In genomic region chr5:149047462-149047861, GRCh38 we compare ENCODE assay signal across 16 cellular contexts.
A peak's percentile ranks its signal among the peaks of the same experiment; 100 is the strongest.
DNase-seq lines count a peak whose midpoint lies in the region; ATAC-seq and TF ChIP-seq lines count a peak whose summit lies in the region.
"Had no signal": no experiment of that assay in that cellular context is flagged by ENCODE, and none has a peak within 500 bp of the region (broad histone marks: within the 10 kb centered on the region; RNA-seq: fewer than 3 reads in every experiment).

No MANE protein-coding gene starts in this region.

- no peak for ATAC-seq in GM19463 (IDR thresholded peaks at IDR 0.05; ENCODE audit: unreplicated experiment)
- ATAC-seq: CD8-positive, alpha-beta T cell; GM12878 had no signal

- DNase-seq in substantia nigra (lab: John Stamatoyannopoulos, UW) (no peak), putamen (ENCODE audit: low spot score) (no peak), GM13977 (ENCODE audit: low spot score) (no peak)
- DNase-seq: Caco-2; CD4-positive, CD25-positive, alpha-beta regulatory T cell; CD8-positive, alpha-beta T cell; DMS153; DND-41; GOT3; HFFc6 had no signal

- TF ChIP-seq CTCF in GM13977 (IDR thresholded peaks at IDR 0.05; ENCODE audit: extremely low read depth, insufficient read depth, missing control alignments), result no peak

- peak overlapping the region; percentile 64 for H3K27ac ChIP-seq in angular gyrus (ENCODE audit: low read depth, low read length)
- peak overlapping the region; percentile 56 for H3K27ac ChIP-seq in cingulate gyrus (ENCODE audit: low read depth, low read length)
- peak overlapping the region; percentile 72 for H3K27ac ChIP-seq in substantia nigra (ENCODE audit: low read depth, low read length, poor library complexity, severe bottlenecking)
- H3K27ac ChIP-seq: BLaER1, C4-2B had no signal

- in situ Hi-C loops in GM13977 (cut with MboI; ENCODE audit: low pct_unique_long_range_greater_than_20kb, low sequenced_read_pairs, unreplicated experiment), result no loop called here
